ENCODE assay signal across 8 cellular contexts in the genomic region with DNA sequence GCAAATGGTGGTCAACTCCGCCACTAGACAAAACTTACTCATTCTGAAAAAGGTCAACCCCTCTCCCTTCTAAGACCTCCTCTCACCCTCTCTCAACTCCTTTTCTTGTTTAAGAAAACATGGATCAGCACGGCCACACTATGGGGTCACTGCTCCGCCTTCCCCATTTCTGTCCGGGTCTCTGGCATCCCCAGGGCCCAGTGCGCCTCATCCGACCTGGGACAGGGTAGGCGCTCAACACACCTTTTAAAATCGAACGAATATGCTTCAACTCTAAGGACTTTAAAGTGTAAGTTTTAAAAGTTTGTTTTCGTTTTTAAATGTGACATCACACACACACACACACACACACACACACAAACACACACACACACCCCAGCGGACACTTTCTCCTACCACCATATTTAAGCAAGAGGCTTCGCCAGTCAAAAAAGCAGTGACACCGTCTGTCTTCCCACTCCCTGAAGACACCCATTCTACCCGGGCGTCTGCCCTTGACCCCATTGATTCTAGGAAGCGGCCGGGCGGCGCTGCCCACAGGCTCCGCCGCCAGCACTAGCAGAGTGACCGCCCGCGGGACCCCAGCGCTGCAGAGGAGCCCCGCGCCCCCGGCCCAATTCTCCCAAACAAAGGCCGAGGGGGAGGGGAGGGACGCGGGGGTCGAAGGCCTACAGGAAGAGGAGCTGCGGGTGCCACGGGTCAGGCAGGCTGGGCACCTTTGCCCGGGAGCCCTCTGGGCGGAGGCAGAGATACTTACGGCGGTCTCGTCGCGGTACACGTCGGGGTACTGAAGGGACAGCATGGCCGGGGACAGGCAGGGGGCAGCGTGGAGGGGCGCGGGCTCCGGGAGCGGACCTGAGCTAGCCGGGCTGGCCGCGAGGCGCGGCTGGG.
DNase-seq lines count a peak whose midpoint lies in the region; ATAC-seq lines count a peak whose summit lies in the region.

No MANE protein-coding gene starts in this region.

- H3K36me3 ChIP-seq in neuron (ENCODE audit: insufficient read depth, low read length) = no peaks in the 10 kb centered on the region

- ATAC-seq in HG02852 (IDR thresholded peaks at IDR 0.05; ENCODE audit: unreplicated experiment) = peak; percentile 39

- DNase-seq in stimulated activated CD4-positive, alpha-beta T cell treated with anti-CD3 and anti-CD28 coated beads, Interleukin-12 subunit alpha, Interleukin-12 subunit beta, amount 100 ng/mL, for 48 hours (ENCODE audit: low read depth in 2 of 3, low spot score in 1 of 3) = peak in 2 of 3 donors; percentile 16 to 20
- no peak for DNase-seq in stimulated activated CD4-positive, alpha-beta T cell treated with anti-CD3 and anti-CD28 coated beads, Interleukin-12 subunit alpha, Interleukin-12 subunit beta, amount 100 ng/mL, for 4 hours
- DNase-seq in NCI-H146 treated with DMSO at 0.1 percent for 48 hours (lab: John Stamatoyannopoulos, UW; ENCODE audit: unreplicated experiment) (peak; percentile 44), activated T-cell treated with anti-CD3 and anti-CD28 coated beads for 4 hours (peak; percentile 11), fibroblast of peridontal ligament (ENCODE audit: extremely low read depth) (peak; percentile 44), iPS-NIHi11 (ENCODE audit: low spot score) (no peak)

- H3K4me1 ChIP-seq in neuron (ENCODE audit: insufficient read depth, low read length) = peaks cover 23% of the 10 kb centered on the region

- peak overlapping the region; percentile 83 for H3K4me3 ChIP-seq in neuron (ENCODE audit: low read length)

- H3K9me3 ChIP-seq in neuron (ENCODE audit: low read length) = no peaks in the 10 kb centered on the region

- peaks cover 6% of the 10 kb centered on the region for H3K27me3 ChIP-seq in neuron (ENCODE audit: insufficient read depth, low read length)

- H2AFZ ChIP-seq in neuron (ENCODE audit: low read depth, low read length) = peak overlapping the region; percentile 98

Comparison
In these comparisons a context has a peak if more than half of its experiments do, and no peak if none do; other contexts are left out.
1. DNase-seq: peak in stimulated activated CD4-positive, alpha-beta T cell treated with anti-CD3 and anti-CD28 coated beads, Interleukin-12 subunit alpha, Interleukin-12 subunit beta, amount 100 ng/mL, for 48 hours (2 of 3), NCI-H146 treated with DMSO at 0.1 percent for 48 hours (single experiment), activated T-cell treated with anti-CD3 and anti-CD28 coated beads for 4 hours (single experiment) and fibroblast of peridontal ligament (single experiment); none in stimulated activated CD4-positive, alpha-beta T cell treated with anti-CD3 and anti-CD28 coated beads, Interleukin-12 subunit alpha, Interleukin-12 subunit beta, amount 100 ng/mL, for 4 hours (single experiment) and iPS-NIHi11 (single experiment).